Comparison of ENCODE assay signal across 8 cellular contexts in the genomic region with DNA sequence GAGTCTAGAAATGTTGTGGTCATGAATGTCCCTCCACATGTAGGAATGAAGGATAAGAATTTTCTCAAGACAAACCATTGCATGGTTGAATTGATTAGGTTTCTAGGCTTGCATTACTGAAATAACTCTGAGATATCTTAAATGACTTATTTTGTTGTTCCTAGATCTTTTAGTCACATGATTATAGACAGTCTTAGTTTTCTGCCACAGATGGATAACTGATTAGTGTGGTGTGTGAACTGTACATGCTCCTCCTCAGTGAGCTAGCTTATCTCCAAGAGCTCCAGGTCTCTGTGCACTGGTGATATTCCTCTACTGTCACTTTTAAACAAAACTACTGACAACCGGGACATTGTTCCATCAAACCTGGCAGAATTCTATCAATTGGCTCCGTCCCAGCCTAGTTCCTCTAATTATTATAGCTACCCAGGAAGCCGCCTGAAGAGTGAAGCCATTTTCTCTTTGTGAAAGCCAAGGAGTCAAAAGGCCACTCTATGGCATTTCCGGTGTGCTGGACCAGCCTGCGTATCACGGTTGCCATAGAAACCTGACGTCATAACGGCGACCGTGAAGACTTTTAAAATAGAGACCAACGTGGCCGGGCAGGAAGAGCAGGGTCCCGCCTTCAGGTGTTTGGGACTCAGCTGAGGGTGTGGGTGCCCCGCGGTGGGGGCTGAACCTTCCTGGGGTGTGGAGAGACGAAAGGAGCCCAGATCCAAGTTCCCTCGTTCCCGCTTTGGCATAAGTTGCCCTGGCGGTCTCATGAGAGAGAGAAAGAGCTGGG. TPM values are rescaled to one million over a fixed set of nuclear protein-coding genes. Genes with fewer than 3 reads are reported as not detected.
DNase-seq lines count a peak whose midpoint lies in the region; ATAC-seq and TF ChIP-seq lines count a peak whose summit lies in the region.

No MANE protein-coding gene starts in this region.

- TF ChIP-seq CTCF in fibroblast of villous mesenchyme (IDR thresholded peaks at IDR 0.05; ENCODE audit: insufficient read depth, low read depth, low read length) = no peak
- TF ChIP-seq CTCF in neural cell (IDR thresholded peaks at IDR 0.05; ENCODE audit: poor library complexity, severe bottlenecking) = no peak

- peaks cover 7% of the 10 kb centered on the region for H3K4me1 ChIP-seq in thymus (ENCODE audit: control insufficient read depth, insufficient read depth, low read length)

- H3K36me3 ChIP-seq in neural cell (ENCODE audit: insufficient read depth, low read length) = no peaks in the 10 kb centered on the region
- H3K36me3 ChIP-seq in thymus (ENCODE audit: control insufficient read depth, insufficient read depth) = no peaks in the 10 kb centered on the region

- peak overlapping the region; percentile 39 for H3K4me2 ChIP-seq in neural cell (ENCODE audit: low read length)

- H3K27me3 ChIP-seq in neural cell (ENCODE audit: insufficient read depth, low read depth, low read length) = no peaks in the 10 kb centered on the region
- no peaks in the 10 kb centered on the region for H3K27me3 ChIP-seq in thymus (ENCODE audit: control insufficient read depth, insufficient read depth)

- H3K4me3 ChIP-seq in fibroblast of villous mesenchyme (ENCODE audit: low read depth, low read length) = peak overlapping the region; percentile 73
- peak overlapping the region; percentile 73 for H3K4me3 ChIP-seq in neural cell (ENCODE audit: low read length)
- peak overlapping the region; percentile 32 for H3K4me3 ChIP-seq in thymus (ENCODE audit: low read length)

- ATAC-seq in GM19023 (IDR thresholded peaks at IDR 0.05; ENCODE audit: unreplicated experiment) = peak; percentile 95
- ATAC-seq in HG03097 (IDR thresholded peaks at IDR 0.05; ENCODE audit: low FRiP score, unreplicated experiment) = peak; percentile 92

- H3F3A ChIP-seq in neural cell (ENCODE audit: insufficient read depth, low read length, poor library complexity, severe bottlenecking) = no peaks in the 10 kb centered on the region

- TF ChIP-seq RAD21 in neural cell (conservative IDR thresholded peaks at IDR 0.05) = peak; percentile 23

- 4% methylated on average over 19 of the region's 19 CpGs for WGBS in thymus

- no peaks in the 10 kb centered on the region for H3K9me2 ChIP-seq in neural cell (ENCODE audit: insufficient read depth, low read length)

- TF ChIP-seq EP300 in neural cell (conservative IDR thresholded peaks at IDR 0.05; ENCODE audit: poor library complexity, severe bottlenecking) = no peak

- H4K20me1 ChIP-seq in neural cell (ENCODE audit: insufficient read depth) = no peaks in the 10 kb centered on the region

- no peaks in the 10 kb centered on the region for H3K79me2 ChIP-seq in neural cell (replicated peaks; ENCODE audit: insufficient read depth, low read length)

- peak overlapping the region; percentile 69 for H3K9ac ChIP-seq in neural cell (ENCODE audit: low read length)

- H3K27ac ChIP-seq in neural cell (ENCODE audit: low read length) = peak overlapping the region; percentile 80
- no peak overlapping the region for H3K27ac ChIP-seq in thymus (ENCODE audit: low read depth)

- H3K9me3 ChIP-seq in neural cell (ENCODE audit: low read length) (no peaks in the 10 kb centered on the region), thymus (ENCODE audit: control insufficient read depth) (no peaks in the 10 kb centered on the region)

- DNase-seq in AG20443 (ENCODE audit: low spot score) (peak; percentile 72), NCI-H460 (ENCODE audit: extremely low read depth, low read depth) (peak; percentile 80), fibroblast of villous mesenchyme (ENCODE audit: low read depth) (peak; percentile 88)
- peak; percentile 19 for DNase-seq in activated T-cell treated with anti-CD3 and anti-CD28 coated beads, Interleukin-2, amount 50 U/mL, for 1 hour

- H2AFZ ChIP-seq in neural cell (ENCODE audit: low read depth, low read length) = peak overlapping the region; percentile 40

TF ChIP-seq in neural cell, 6 proteins besides CTCF, POLR2A, EP300 and RAD21:
- TF ChIP-seq SMC3 (conservative IDR thresholded peaks at IDR 0.05; ENCODE audit: poor library complexity) = peak; percentile 23
- no peak for TF ChIP-seq EZH2 (IDR thresholded peaks at IDR 0.05; ENCODE audit: borderline replicate concordance, insufficient read depth, low read length, poor library complexity, severe bottlenecking)
- TF ChIP-seq POLR2AphosphoS5 (IDR thresholded peaks at IDR 0.05) = peak; percentile 40
- peak; percentile 83 for TF ChIP-seq MXI1 (conservative IDR thresholded peaks at IDR 0.05; ENCODE audit: poor library complexity, severe bottlenecking)
- TF ChIP-seq, protein P1, sequence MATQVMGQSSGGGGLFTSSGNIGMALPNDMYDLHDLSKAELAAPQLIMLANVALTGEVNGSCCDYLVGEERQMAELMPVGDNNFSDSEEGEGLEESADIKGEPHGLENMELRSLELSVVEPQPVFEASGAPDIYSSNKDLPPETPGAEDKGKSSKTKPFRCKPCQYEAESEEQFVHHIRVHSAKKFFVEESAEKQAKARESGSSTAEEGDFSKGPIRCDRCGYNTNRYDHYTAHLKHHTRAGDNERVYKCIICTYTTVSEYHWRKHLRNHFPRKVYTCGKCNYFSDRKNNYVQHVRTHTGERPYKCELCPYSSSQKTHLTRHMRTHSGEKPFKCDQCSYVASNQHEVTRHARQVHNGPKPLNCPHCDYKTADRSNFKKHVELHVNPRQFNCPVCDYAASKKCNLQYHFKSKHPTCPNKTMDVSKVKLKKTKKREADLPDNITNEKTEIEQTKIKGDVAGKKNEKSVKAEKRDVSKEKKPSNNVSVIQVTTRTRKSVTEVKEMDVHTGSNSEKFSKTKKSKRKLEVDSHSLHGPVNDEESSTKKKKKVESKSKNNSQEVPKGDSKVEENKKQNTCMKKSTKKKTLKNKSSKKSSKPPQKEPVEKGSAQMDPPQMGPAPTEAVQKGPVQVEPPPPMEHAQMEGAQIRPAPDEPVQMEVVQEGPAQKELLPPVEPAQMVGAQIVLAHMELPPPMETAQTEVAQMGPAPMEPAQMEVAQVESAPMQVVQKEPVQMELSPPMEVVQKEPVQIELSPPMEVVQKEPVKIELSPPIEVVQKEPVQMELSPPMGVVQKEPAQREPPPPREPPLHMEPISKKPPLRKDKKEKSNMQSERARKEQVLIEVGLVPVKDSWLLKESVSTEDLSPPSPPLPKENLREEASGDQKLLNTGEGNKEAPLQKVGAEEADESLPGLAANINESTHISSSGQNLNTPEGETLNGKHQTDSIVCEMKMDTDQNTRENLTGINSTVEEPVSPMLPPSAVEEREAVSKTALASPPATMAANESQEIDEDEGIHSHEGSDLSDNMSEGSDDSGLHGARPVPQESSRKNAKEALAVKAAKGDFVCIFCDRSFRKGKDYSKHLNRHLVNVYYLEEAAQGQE (IDR thresholded peaks at IDR 0.05; ENCODE audit: borderline replicate concordance) = peak; percentile 40

RNA-seq across cellular contexts. Expression of a gene that starts 28.1 kb away (rescaled TPM):
- total RNA-seq in NCI-H460 (2014; rRNA removed; shearing (Covaris generic)) = 310 and 362 TPM in 2 replicates
- polyA plus RNA-seq in NCI-H460 (2014; cell fraction: nucleus; rRNA removed) = 229 and 290 TPM in 2 replicates
- 208 and 255 TPM in 2 replicates for total RNA-seq in fibroblast of villous mesenchyme
- polyA plus RNA-seq in neural cell (989 and 991 TPM in 2 replicates), thymus (218 TPM)
- polyA minus RNA-seq in neural cell = 241 and 303 TPM in 2 replicates

RNA-seq across cellular contexts. Expression of a gene that starts 48.1 kb away (rescaled TPM):
- 143 TPM in 2 replicates for total RNA-seq in NCI-H460 (2014; rRNA removed; shearing (Covaris generic))
- polyA plus RNA-seq in NCI-H460 (2014; cell fraction: nucleus; rRNA removed) = 87.3 and 108 TPM in 2 replicates
- total RNA-seq in fibroblast of villous mesenchyme = 100 and 114 TPM in 2 replicates
- polyA plus RNA-seq in neural cell (84.5 and 102 TPM in 2 replicates), thymus (192 TPM)
- polyA minus RNA-seq in neural cell = 39.4 and 52.0 TPM in 2 replicates

Comparison
In these comparisons a context has a peak if more than half of its experiments do, and no peak if none do; other contexts are left out.
1. DNase-seq: peak in every context shown above with its lines; median percentile 88 in fibroblast of villous mesenchyme; 80 in NCI-H460; 72 in AG20443; 19 in activated T-cell treated with anti-CD3 and anti-CD28 coated beads, Interleukin-2, amount 50 U/mL, for 1 hour.